ENCODE assay signal across 8 cellular contexts in the genomic region with DNA sequence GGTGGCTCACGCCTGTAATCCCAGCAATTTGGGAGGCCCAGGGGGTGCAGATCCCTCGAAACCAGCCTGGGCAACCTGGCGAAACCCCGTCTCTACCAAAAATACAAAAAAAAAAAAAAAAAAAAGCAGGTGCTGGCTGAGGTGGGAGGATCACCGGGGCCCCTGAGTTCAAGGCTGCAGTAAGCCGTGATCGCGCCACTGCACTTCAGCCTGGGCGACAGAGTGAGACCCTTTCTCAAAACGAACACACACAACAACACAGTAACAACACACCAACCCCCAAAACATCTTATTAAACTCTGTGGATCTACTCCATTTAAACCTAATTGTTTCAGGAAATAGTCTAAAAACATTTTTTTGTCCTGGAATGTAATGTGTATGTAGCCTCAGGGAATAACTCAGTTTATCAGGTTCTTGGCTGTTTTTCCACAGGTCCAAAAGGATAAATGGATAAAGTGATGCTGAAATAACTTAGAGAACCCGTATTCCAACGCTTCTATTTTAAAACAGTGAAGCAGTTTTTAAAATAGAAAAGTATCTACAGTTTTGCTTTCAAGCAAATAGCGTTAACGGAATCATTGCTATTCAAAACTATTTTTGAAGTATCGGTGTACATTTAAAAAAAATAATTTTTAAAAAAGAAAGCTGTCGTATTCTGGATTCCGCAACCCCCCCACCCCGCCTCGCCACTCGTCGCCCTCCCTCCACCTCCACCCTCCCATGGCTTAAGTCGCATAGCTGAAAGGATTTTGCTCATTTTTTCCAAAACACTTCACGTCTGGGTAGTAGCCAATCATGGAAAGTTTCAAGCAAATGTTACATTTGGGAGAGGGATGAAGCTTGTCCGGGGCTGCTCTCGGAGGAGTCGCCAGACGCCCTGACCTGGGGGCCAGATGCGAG. TPM values are rescaled to one million over a fixed set of nuclear protein-coding genes. Genes with fewer than 3 reads are reported as not detected.
DNase-seq lines count a peak whose midpoint lies in the region; ATAC-seq and TF ChIP-seq lines count a peak whose summit lies in the region.

No MANE protein-coding gene starts in this region.

- H3K9me1 ChIP-seq in IMR-90 (ENCODE audit: insufficient read depth, low read length): no peaks in the 10 kb centered on the region

- peak overlapping the region; percentile 95 for H3K4me3 ChIP-seq in CD8-positive, alpha-beta T cell (ENCODE audit: low read depth, low read length)
- H3K4me3 ChIP-seq in IMR-90 (ENCODE audit: insufficient read depth, low read depth, low read length) (peak overlapping the region; percentile 47), gastroesophageal sphincter (peak overlapping the region; percentile 89 to 96), skeletal muscle cell (ENCODE audit: low read depth, low read length) (peak overlapping the region; percentile 61)

- POLR2A ChIA-PET in CD8-positive, alpha-beta T cell (lab: Charles Lee): interaction anchor here (0.6 to 4.1 kb wide), 18 partner anchors 9 to 1117 kb away, joined by 3 to 38 read pairs (median 5); a partner anchor contains a TSS
- POLR2A ChIA-PET in IMR-90 (lab: Charles Lee; ENCODE audit: unreplicated experiment): interaction anchor here (0.6 kb wide), 2 partner anchors 17 to 423 kb away, joined by 3 to 5 read pairs; no protein-coding TSS in a partner anchor

- no peaks in the 10 kb centered on the region for H3K9me3 Mint-ChIP-seq in CD8-positive, alpha-beta T cell
- H3K9me3 Mint-ChIP-seq in activated T-helper 1 cell treated with anti-CD3 and anti-CD28 coated beads, Interleukin-12 subunit alpha, Interleukin-12 subunit beta, Interleukin-2, Interleukin-4 antibody, amounts not matched to agents 30 ng/mL and 10 ng/mL and 1 ng/mL, durations not matched to agents 14 hours and 24 hours and 36 hours: no peaks in the 10 kb centered on the region

- H2BK20ac ChIP-seq in IMR-90 (ENCODE audit: low read depth, low read length): peak overlapping the region; percentile 75

- H2BK120ac ChIP-seq in IMR-90 (ENCODE audit: low read depth, low read length): peak overlapping the region; percentile 94

- in situ Hi-C loops in IMR-90 (cut with MboI; ENCODE audit: low sequenced_read_pairs): no loop called here

- peak overlapping the region; percentile 92 for H3K4ac ChIP-seq in IMR-90 (ENCODE audit: low read depth, low read length)

- no peaks in the 10 kb centered on the region for H3K27me3 Mint-ChIP-seq in CD8-positive, alpha-beta T cell (ENCODE audit: low read depth)
- no peaks in the 10 kb centered on the region for H3K27me3 Mint-ChIP-seq in activated T-helper 1 cell treated with anti-CD3 and anti-CD28 coated beads, Interleukin-12 subunit alpha, Interleukin-12 subunit beta, Interleukin-2, Interleukin-4 antibody, amounts not matched to agents 30 ng/mL and 10 ng/mL and 1 ng/mL, durations not matched to agents 14 hours and 24 hours and 36 hours (ENCODE audit: insufficient read depth)

- H3K23ac ChIP-seq in IMR-90 (ENCODE audit: low read depth, low read length): peak overlapping the region; percentile 88

- H3K27ac Mint-ChIP-seq in CD8-positive, alpha-beta T cell: peak overlapping the region; percentile 99
- H3K27ac Mint-ChIP-seq in activated T-helper 1 cell treated with anti-CD3 and anti-CD28 coated beads, Interleukin-12 subunit alpha, Interleukin-12 subunit beta, Interleukin-2, Interleukin-4 antibody, amounts not matched to agents 30 ng/mL and 10 ng/mL and 1 ng/mL, durations not matched to agents 14 hours and 24 hours and 36 hours: peak overlapping the region; percentile 96

- TF ChIP-seq POLR2A in IMR-90 (IDR thresholded peaks at IDR 0.05; ENCODE audit: low read depth, low read length) (no peak), gastroesophageal sphincter (IDR thresholded peaks at IDR 0.05) (no peak)

- H3K4me2 ChIP-seq in IMR-90 (ENCODE audit: low read depth, low read length): peak overlapping the region; percentile 77

- no peak for TF ChIP-seq CTCF in CD8-positive, alpha-beta T cell (IDR thresholded peaks at IDR 0.05)
- no peak for TF ChIP-seq CTCF in IMR-90 (conservative IDR thresholded peaks at IDR 0.05; ENCODE audit: low read depth, low read length)
- TF ChIP-seq CTCF in gastroesophageal sphincter (IDR thresholded peaks at IDR 0.05): no peak

- H4K8ac ChIP-seq in IMR-90 (ENCODE audit: low read depth in 2 of 2, low read length in 2 of 2): peak overlapping the region; percentile 43 to 84; a peak in 3 of 4 replicates

- no peak for ATAC-seq in CD8-positive, alpha-beta T cell
- ATAC-seq in IMR-90 (ENCODE audit: low read depth) (no peak; the same call in 1 of the 2 replicates), gastroesophageal sphincter (no peak), HG02763 (IDR thresholded peaks at IDR 0.05; ENCODE audit: unreplicated experiment) (no peak), GM19463 (IDR thresholded peaks at IDR 0.05; ENCODE audit: unreplicated experiment) (no peak)

- H2BK15ac ChIP-seq in IMR-90 (ENCODE audit: low read depth, low read length): peak overlapping the region; percentile 82; the same call in 1 of the 3 replicates

- intact Hi-C loops in CD8-positive, alpha-beta T cell (cut with DNase I, micrococcal nuclease): loop anchor here (1.0 to 10.0 kb wide), 17 partner anchors 15 to 1437 kb away; a partner anchor contains a TSS
- intact Hi-C loops in IMR-90 (cut with micrococcal nuclease): loop anchor here (1.0 to 5.0 kb wide), 3 partner anchors 18 to 42 kb away; no protein-coding TSS in a partner anchor
- intact Hi-C loops in activated T-helper 1 cell treated with anti-CD3 and anti-CD28 coated beads, Interleukin-12 subunit alpha, Interleukin-12 subunit beta, Interleukin-2, Interleukin-4 antibody, amounts not matched to agents 30 ng/mL and 10 ng/mL and 1 ng/mL, durations not matched to agents 14 hours and 24 hours and 36 hours (cut with micrococcal nuclease): loop anchor here (1.0 to 5.0 kb wide), 9 partner anchors 35 to 1437 kb away; a partner anchor contains a TSS

- peak overlapping the region; percentile 38 for H3K18ac ChIP-seq in IMR-90 (ENCODE audit: low read depth, low read length)

- H2BK5ac ChIP-seq in IMR-90 (ENCODE audit: low read depth, low read length, poor library complexity, severe bottlenecking): peak overlapping the region; percentile 84

- dilution Hi-C loops in IMR-90 (cut with HindIII; ENCODE audit: low sequenced_read_pairs, unreplicated experiment): no loop called here

- no peak for TF ChIP-seq EP300 in gastroesophageal sphincter (IDR thresholded peaks at IDR 0.05)

- peak overlapping the region; percentile 96 for H2AFZ ChIP-seq in IMR-90 (replicated peaks; ENCODE audit: low read length, poor library complexity)

- peak overlapping the region; percentile 82 for H3K9ac ChIP-seq in IMR-90 (ENCODE audit: low read depth, low read length)

- peak overlapping the region; percentile 94 for H3K27ac ChIP-seq in CD8-positive, alpha-beta T cell (ENCODE audit: low read depth, low read length)
- H3K27ac ChIP-seq in IMR-90 (ENCODE audit: insufficient read depth, low read length) (peak overlapping the region; percentile 89), gastroesophageal sphincter (peak overlapping the region; percentile 72 to 96 (median 92))

- peak overlapping the region; percentile 80 for H3K56ac ChIP-seq in IMR-90 (ENCODE audit: extremely low read depth, insufficient read depth, low read length)

- TF ChIP-seq RAD21 in IMR-90 (IDR thresholded peaks at IDR 0.05; ENCODE audit: low read length): no peak

- BruUV-seq in IMR-90 (replicated peaks; lab: Mats Ljungman, UMichigan): TSS peak; percentile 48

- peaks cover 32% of the 10 kb centered on the region; the same call in 1 of the 2 replicates for H4K20me1 ChIP-seq in IMR-90 (ENCODE audit: insufficient read depth, low read length)

- peak overlapping the region; percentile 90 for H3K14ac ChIP-seq in IMR-90 (replicated peaks; ENCODE audit: low read depth, low read length)

- H4K91ac ChIP-seq in IMR-90 (ENCODE audit: insufficient read depth, low read depth, low read length): peak overlapping the region; percentile 90

- CTCF ChIA-PET in CD8-positive, alpha-beta T cell (lab: Charles Lee): interaction anchor here (1.0 to 12.2 kb wide), 3 partner anchors 10 to 68 kb away, joined by 3 to 70 read pairs (median 4); no protein-coding TSS in a partner anchor
- CTCF ChIA-PET in IMR-90 (lab: Yijun Ruan, JAX): no interaction called here

- peaks cover 49% of the 10 kb centered on the region for H3K4me1 ChIP-seq in CD8-positive, alpha-beta T cell (ENCODE audit: insufficient read depth, low read length)
- H3K4me1 ChIP-seq in IMR-90 (ENCODE audit: control insufficient read depth, insufficient read depth, low read length) (peaks cover 3% of the 10 kb centered on the region; the same call in 1 of the 2 replicates), gastroesophageal sphincter (peaks cover 0 to 28% (median under 1%) of the 10 kb centered on the region in 3 donors)

- WGBS in IMR-90 (ENCODE audit: extremely low coverage in 2 of 2, insufficient read length in 1 of 2), 2 experiments: 0% methylated on average over 2 of the region's 28 CpGs; no CpG with 5 or more reads in 1 of the 2 experiments
- 0 to 23% methylated on average over 12 to 20 of the region's 28 CpGs for WGBS in gastroesophageal sphincter (ENCODE audit: low coverage in 1 of 2), 2 donors

- peak overlapping the region; percentile 64 for H4K5ac ChIP-seq in IMR-90 (ENCODE audit: low read depth, low read length)

- peaks cover 24% of the 10 kb centered on the region for H3K36me3 Mint-ChIP-seq in CD8-positive, alpha-beta T cell
- peaks cover 21% of the 10 kb centered on the region for H3K36me3 Mint-ChIP-seq in activated T-helper 1 cell treated with anti-CD3 and anti-CD28 coated beads, Interleukin-12 subunit alpha, Interleukin-12 subunit beta, Interleukin-2, Interleukin-4 antibody, amounts not matched to agents 30 ng/mL and 10 ng/mL and 1 ng/mL, durations not matched to agents 14 hours and 24 hours and 36 hours (ENCODE audit: low read depth)

- peaks cover 48% of the 10 kb centered on the region for H3K4me1 Mint-ChIP-seq in CD8-positive, alpha-beta T cell (ENCODE audit: low read depth)
- H3K4me1 Mint-ChIP-seq in activated T-helper 1 cell treated with anti-CD3 and anti-CD28 coated beads, Interleukin-12 subunit alpha, Interleukin-12 subunit beta, Interleukin-2, Interleukin-4 antibody, amounts not matched to agents 30 ng/mL and 10 ng/mL and 1 ng/mL, durations not matched to agents 14 hours and 24 hours and 36 hours (ENCODE audit: low read depth): peaks cover 36% of the 10 kb centered on the region

- H3K36me3 ChIP-seq in CD8-positive, alpha-beta T cell (ENCODE audit: insufficient read depth, low read length): no peaks in the 10 kb centered on the region
- H3K36me3 ChIP-seq in IMR-90 (ENCODE audit: control insufficient read depth, insufficient read depth, low read length) (no peaks in the 10 kb centered on the region), gastroesophageal sphincter (no peaks in the 10 kb centered on the region)

- H3K27me3 ChIP-seq in CD8-positive, alpha-beta T cell (ENCODE audit: insufficient read depth, low read length): no peaks in the 10 kb centered on the region
- H3K27me3 ChIP-seq in IMR-90 (ENCODE audit: control insufficient read depth, insufficient read depth, low read length) (no peaks in the 10 kb centered on the region), gastroesophageal sphincter (no peaks in the 10 kb centered on the region)

- peaks cover 4 to 14% of the 10 kb centered on the region in 2 experiments; a peak in 2 of 4 replicates for H3K79me1 ChIP-seq in IMR-90 (ENCODE audit: low read depth in 1 of 2, low read length in 2 of 2)

- H2AK5ac ChIP-seq in IMR-90 (ENCODE audit: low read depth, low read length): peak overlapping the region; percentile 87

- H3K9me3 ChIP-seq in CD8-positive, alpha-beta T cell (ENCODE audit: low read length): no peaks in the 10 kb centered on the region
- H3K9me3 ChIP-seq in IMR-90 (ENCODE audit: control insufficient read depth, insufficient read depth, low read length) (no peaks in the 10 kb centered on the region), gastroesophageal sphincter (no peaks in the 10 kb centered on the region)

- H3K4me3 Mint-ChIP-seq in CD8-positive, alpha-beta T cell: peak overlapping the region; percentile 98
- peak overlapping the region; percentile 91 for H3K4me3 Mint-ChIP-seq in activated T-helper 1 cell treated with anti-CD3 and anti-CD28 coated beads, Interleukin-12 subunit alpha, Interleukin-12 subunit beta, Interleukin-2, Interleukin-4 antibody, amounts not matched to agents 30 ng/mL and 10 ng/mL and 1 ng/mL, durations not matched to agents 14 hours and 24 hours and 36 hours

- peak in 3 of 7 experiments; percentile 12 to 60 (median 44) for DNase-seq in CD8-positive, alpha-beta T cell
- no peak for DNase-seq in IMR-90
- DNase-seq in activated T-helper 1 cell treated with anti-CD3 and anti-CD28 coated beads, Interleukin-12 subunit alpha, Interleukin-12 subunit beta, Interleukin-2, Interleukin-4 antibody, amounts not matched to agents 30 ng/mL and 10 ng/mL and 1 ng/mL, durations not matched to agents 14 hours and 24 hours and 36 hours (ENCODE audit: low spot score): no peak
- DNase-seq in skeletal muscle cell (ENCODE audit: low read depth): no peak
- no peak for DNase-seq in middle frontal gyrus (ENCODE audit: extremely low spot score, low spot score)

- peak overlapping the region; percentile 56 for H2AK9ac ChIP-seq in IMR-90 (replicated peaks; ENCODE audit: low read depth, low read length, poor library complexity)

RNA-seq across cellular contexts. Expression of a gene that starts 0.9 kb away (rescaled TPM):
- 100 to 1,000 TPM; 254 to 265 TPM for total RNA-seq in CD8-positive, alpha-beta T cell
- total RNA-seq in IMR-90 (2012; rRNA removed): 130 and 279 TPM in 2 replicates
- polyA plus RNA-seq in IMR-90 (2012; rRNA removed): 63.2 and 87.5 TPM in 2 replicates
- polyA plus RNA-seq in IMR-90 (2012; cell fraction: cytosol; rRNA removed): 10.3 and 16.9 TPM in 2 replicates
- 45.0 and 212 TPM in 2 replicates for polyA plus RNA-seq in IMR-90 (2012; cell fraction: nucleus; rRNA removed; ENCODE audit: low replicate concordance)
- 220 and 237 TPM in 2 replicates for total RNA-seq in activated T-helper 1 cell treated with anti-CD3 and anti-CD28 coated beads, Interleukin-12 subunit alpha, Interleukin-12 subunit beta, Interleukin-2, Interleukin-4 antibody, amounts not matched to agents 30 ng/mL and 10 ng/mL and 1 ng/mL, durations not matched to agents 14 hours and 24 hours and 36 hours
- 100 to 1,000 TPM in 3 of 4 donors, 10 to 100 TPM in 1; 85.4 to 219 (median 117) TPM for total RNA-seq in gastroesophageal sphincter
